ENCODE assay signal across 8 cellular contexts in the genomic region with DNA sequence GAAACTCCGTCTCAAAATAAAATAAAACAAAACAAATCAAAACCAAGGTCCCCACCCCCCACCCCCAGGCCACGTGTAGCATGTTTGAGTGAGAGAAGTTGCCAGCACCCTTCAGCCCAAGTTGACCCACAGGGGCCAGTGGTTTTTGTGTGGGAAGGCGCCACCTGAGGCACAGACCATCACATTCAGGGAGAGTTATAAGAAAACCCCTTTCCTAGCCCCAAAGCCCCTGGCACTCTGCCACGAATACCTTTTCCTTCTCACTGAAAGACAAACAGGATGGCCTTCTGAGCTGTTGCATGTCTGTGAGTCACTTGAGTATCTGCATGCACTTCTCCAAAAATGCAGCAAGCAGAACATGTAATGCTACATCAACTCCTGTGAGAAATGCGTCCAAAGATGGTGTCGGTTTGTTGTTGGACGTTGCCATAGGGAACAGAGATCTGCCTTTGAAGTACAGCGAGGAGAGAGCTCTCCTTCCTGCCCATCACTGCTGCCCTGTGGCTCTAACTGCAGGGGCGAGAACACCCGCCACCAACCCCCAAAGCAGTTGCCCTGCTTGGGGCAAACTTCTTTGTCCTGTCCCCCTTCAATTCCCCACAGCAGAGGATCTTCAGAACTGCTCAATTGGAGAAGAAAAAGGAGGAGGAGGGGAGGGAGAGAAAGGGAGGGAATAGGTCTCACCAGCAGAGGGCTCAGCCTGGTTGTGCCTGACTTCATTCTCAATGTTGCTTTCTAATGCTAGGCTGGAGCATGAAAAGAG.
DNase-seq lines count a peak whose midpoint lies in the region; ATAC-seq and TF ChIP-seq lines count a peak whose summit lies in the region.

No MANE protein-coding gene starts in this region.

- H3K27me3 ChIP-seq in ACC112 (ENCODE audit: insufficient read depth, low read length) (no peaks in the 10 kb centered on the region), NT2/D1 (ENCODE audit: insufficient read depth, insufficient read length) (peaks cover 9% of the 10 kb centered on the region), muscle layer of duodenum (ENCODE audit: low read depth, low read length) (no peaks in the 10 kb centered on the region)

- H3K27ac ChIP-seq in ACC112 (ENCODE audit: low read depth, low read length) (peak overlapping the region; percentile 74), muscle layer of duodenum (ENCODE audit: low read length) (peak overlapping the region; percentile 51)

- ATAC-seq in HG03565 (IDR thresholded peaks at IDR 0.05; ENCODE audit: unreplicated experiment), result peak; percentile 22

- no peaks in the 10 kb centered on the region for H3K9me3 ChIP-seq in NT2/D1 (ENCODE audit: insufficient read depth, low read length)
- H3K9me3 ChIP-seq in muscle layer of duodenum (ENCODE audit: control insufficient read depth in 1 of 2, low read length in 2 of 2), result no peaks in the 10 kb centered on the region

- peak overlapping the region; percentile 39 for H2AFZ ChIP-seq in ACC112 (ENCODE audit: low read length, unreplicated experiment)

- peak; percentile 75 for TF ChIP-seq CTCF in GM13977 (IDR thresholded peaks at IDR 0.05; ENCODE audit: extremely low read depth, insufficient read depth, missing control alignments)

- peaks cover 19% of the 10 kb centered on the region for H3K79me2 ChIP-seq in ACC112 (ENCODE audit: control insufficient read depth, insufficient read depth, low read length, unreplicated experiment)

- 0 out of 2 replicates have a peak overlapping the region, but pooled peaks have one; percentile 22 for H3K4me3 ChIP-seq in ACC112 (ENCODE audit: low read depth, low read length)
- no peak overlapping the region for H3K4me3 ChIP-seq in NT2/D1 (ENCODE audit: insufficient read length, low read depth)
- H3K4me3 ChIP-seq in muscle layer of duodenum (ENCODE audit: low read depth in 1 of 2, low read length in 2 of 2), result no peak overlapping the region

- H3K36me3 ChIP-seq in ACC112 (ENCODE audit: insufficient read depth, low read length) (no peaks in the 10 kb centered on the region), NT2/D1 (ENCODE audit: insufficient read depth, insufficient read length, low read length) (no peaks in the 10 kb centered on the region), muscle layer of duodenum (ENCODE audit: control insufficient read depth in 1 of 2, insufficient read depth in 2 of 2, low read length in 2 of 2) (no peaks in the 10 kb centered on the region)

- H3K4me1 ChIP-seq in ACC112 (ENCODE audit: control insufficient read depth, insufficient read depth, low read length, unreplicated experiment) (peaks cover 25% of the 10 kb centered on the region), NT2/D1 (ENCODE audit: insufficient read depth, insufficient read length) (peaks cover 12% of the 10 kb centered on the region), muscle layer of duodenum (ENCODE audit: control insufficient read depth in 1 of 2, insufficient read depth in 2 of 2, low read length in 2 of 2) (peaks cover 10 to 12% of the 10 kb centered on the region in 2 donors)

- H3K9ac ChIP-seq in NT2/D1 (ENCODE audit: insufficient read length, low read depth), result no peak overlapping the region

- in situ Hi-C loops in GM13977 (cut with MboI; ENCODE audit: low pct_unique_long_range_greater_than_20kb, low sequenced_read_pairs, unreplicated experiment), result loop anchor here (10.0 kb wide), 1 partner anchor 140 kb away; no protein-coding TSS in a partner anchor

- peak; percentile 89 for DNase-seq in GM13977 (ENCODE audit: low spot score)
- DNase-seq in NT2/D1 (ENCODE audit: low read depth, low spot score), result peak; percentile 42
- DNase-seq in activated CD8-positive, alpha-beta memory T cell treated with anti-CD3 and anti-CD28 coated beads, Interleukin-2, amount 50 U/mL, for 48 hours, result peak; percentile 72
- DNase-seq in epidermal melanocyte (ENCODE audit: insufficient read length, low spot score), result peak; percentile 96
- DNase-seq in superior temporal gyrus (ENCODE audit: extremely low spot score), result peak; percentile 86

Comparison
In these comparisons a context has a peak if more than half of its experiments do, and no peak if none do; other contexts are left out.
1. DNase-seq: peak in every context shown above with its lines; median percentile 96 in epidermal melanocyte; 89 in GM13977; 86 in superior temporal gyrus; 72 in activated CD8-positive, alpha-beta memory T cell treated with anti-CD3 and anti-CD28 coated beads, Interleukin-2, amount 50 U/mL, for 48 hours; 42 in NT2/D1.